14 cellular contexts compared by ENCODE assay signal in genomic region chr12:103140217-103140616, GRCh38.
"Had no signal": no experiment of that assay in that cellular context is flagged by ENCODE, and none has a peak within 500 bp of the region (broad histone marks: within the 10 kb centered on the region; RNA-seq: fewer than 3 reads in every experiment).

No MANE protein-coding gene starts in this region.

- H2AFZ ChIP-seq: hepatocyte had no signal

- H3K4me3 ChIP-seq: dorsolateral prefrontal cortex, hepatocyte, pancreas, stomach, testis had no signal

- H3K27ac ChIP-seq: dorsolateral prefrontal cortex, hepatocyte, pancreas, stomach, testis, WERI-Rb-1 had no signal

- ATAC-seq: activated CD4-positive, alpha-beta T cell treated with anti-CD3 and anti-CD28 coated beads for 36 hours; activated CD8-positive, alpha-beta memory T cell treated with anti-CD3 and anti-CD28 coated beads, Interleukin-2, amount 10 ng/mL, durations not matched to agents 7 days and 5 days; pancreas; T-helper 17 cell had no signal

- H3K4me1 ChIP-seq: pancreas, stomach, testis had no signal

- DNase-seq: activated CD4-positive, alpha-beta memory T cell treated with anti-CD3 and anti-CD28 coated beads for 36 hours; activated CD4-positive, alpha-beta T cell treated with anti-CD3 and anti-CD28 coated beads for 36 hours; activated CD8-positive, alpha-beta memory T cell treated with anti-CD3 and anti-CD28 coated beads, Interleukin-2, amount 10 ng/mL, durations not matched to agents 7 days and 5 days; activated naive CD4-positive, alpha-beta T cell treated with anti-CD3 and anti-CD28 coated beads, Interleukin-2, amount 10 ng/mL, durations not matched to agents 7 days and 5 days; activated T-cell treated with anti-CD3 and anti-CD28 coated beads, Interleukin-2, amount 50 U/mL, for 1 hour; dorsolateral prefrontal cortex; pancreas; stimulated activated CD4-positive, alpha-beta T cell treated with anti-CD3 and anti-CD28 coated beads, Interleukin-12 subunit alpha, Interleukin-12 subunit beta, amount 100 ng/mL, for 4 hours; stimulated activated CD4-positive, alpha-beta T cell treated with anti-CD3 and anti-CD28 coated beads, Interleukin-2, amount 100 ng/mL, for 24 hours; stomach; T-helper 17 cell; testis; WERI-Rb-1 had no signal

- H3K36me3 ChIP-seq: pancreas, stomach, WERI-Rb-1 had no signal

- H3K4me2 ChIP-seq: hepatocyte had no signal

- H3K79me2 ChIP-seq: hepatocyte had no signal

- H3K4me3 Mint-ChIP-seq: activated CD4-positive, alpha-beta memory T cell treated with anti-CD3 and anti-CD28 coated beads for 36 hours; activated CD4-positive, alpha-beta T cell treated with anti-CD3 and anti-CD28 coated beads for 36 hours; activated CD8-positive, alpha-beta memory T cell treated with anti-CD3 and anti-CD28 coated beads, Interleukin-2, amount 10 ng/mL, durations not matched to agents 7 days and 5 days; activated naive CD4-positive, alpha-beta T cell treated with anti-CD3 and anti-CD28 coated beads, Interleukin-2, amount 10 ng/mL, durations not matched to agents 7 days and 5 days; T-helper 17 cell had no signal

- H3K4me1 Mint-ChIP-seq: activated CD4-positive, alpha-beta T cell treated with anti-CD3 and anti-CD28 coated beads for 36 hours; activated naive CD4-positive, alpha-beta T cell treated with anti-CD3 and anti-CD28 coated beads, Interleukin-2, amount 10 ng/mL, durations not matched to agents 7 days and 5 days; T-helper 17 cell had no signal

- H3K27me3 ChIP-seq: dorsolateral prefrontal cortex, hepatocyte, pancreas, stomach, testis had no signal

- H3K9me3 ChIP-seq: pancreas, testis had no signal

- H3K27ac Mint-ChIP-seq: activated CD4-positive, alpha-beta memory T cell treated with anti-CD3 and anti-CD28 coated beads for 36 hours; activated CD4-positive, alpha-beta T cell treated with anti-CD3 and anti-CD28 coated beads for 36 hours; activated CD8-positive, alpha-beta memory T cell treated with anti-CD3 and anti-CD28 coated beads, Interleukin-2, amount 10 ng/mL, durations not matched to agents 7 days and 5 days; activated naive CD4-positive, alpha-beta T cell treated with anti-CD3 and anti-CD28 coated beads, Interleukin-2, amount 10 ng/mL, durations not matched to agents 7 days and 5 days; T-helper 17 cell had no signal

- H3K27me3 Mint-ChIP-seq: activated CD4-positive, alpha-beta memory T cell treated with anti-CD3 and anti-CD28 coated beads for 36 hours; activated CD4-positive, alpha-beta T cell treated with anti-CD3 and anti-CD28 coated beads for 36 hours; activated CD8-positive, alpha-beta memory T cell treated with anti-CD3 and anti-CD28 coated beads, Interleukin-2, amount 10 ng/mL, durations not matched to agents 7 days and 5 days; activated naive CD4-positive, alpha-beta T cell treated with anti-CD3 and anti-CD28 coated beads, Interleukin-2, amount 10 ng/mL, durations not matched to agents 7 days and 5 days; T-helper 17 cell had no signal

- H3K36me3 Mint-ChIP-seq: activated CD4-positive, alpha-beta memory T cell treated with anti-CD3 and anti-CD28 coated beads for 36 hours; activated CD8-positive, alpha-beta memory T cell treated with anti-CD3 and anti-CD28 coated beads, Interleukin-2, amount 10 ng/mL, durations not matched to agents 7 days and 5 days; activated naive CD4-positive, alpha-beta T cell treated with anti-CD3 and anti-CD28 coated beads, Interleukin-2, amount 10 ng/mL, durations not matched to agents 7 days and 5 days had no signal
